Comparison of ENCODE assay signal across 8 cellular contexts in the genomic region with DNA sequence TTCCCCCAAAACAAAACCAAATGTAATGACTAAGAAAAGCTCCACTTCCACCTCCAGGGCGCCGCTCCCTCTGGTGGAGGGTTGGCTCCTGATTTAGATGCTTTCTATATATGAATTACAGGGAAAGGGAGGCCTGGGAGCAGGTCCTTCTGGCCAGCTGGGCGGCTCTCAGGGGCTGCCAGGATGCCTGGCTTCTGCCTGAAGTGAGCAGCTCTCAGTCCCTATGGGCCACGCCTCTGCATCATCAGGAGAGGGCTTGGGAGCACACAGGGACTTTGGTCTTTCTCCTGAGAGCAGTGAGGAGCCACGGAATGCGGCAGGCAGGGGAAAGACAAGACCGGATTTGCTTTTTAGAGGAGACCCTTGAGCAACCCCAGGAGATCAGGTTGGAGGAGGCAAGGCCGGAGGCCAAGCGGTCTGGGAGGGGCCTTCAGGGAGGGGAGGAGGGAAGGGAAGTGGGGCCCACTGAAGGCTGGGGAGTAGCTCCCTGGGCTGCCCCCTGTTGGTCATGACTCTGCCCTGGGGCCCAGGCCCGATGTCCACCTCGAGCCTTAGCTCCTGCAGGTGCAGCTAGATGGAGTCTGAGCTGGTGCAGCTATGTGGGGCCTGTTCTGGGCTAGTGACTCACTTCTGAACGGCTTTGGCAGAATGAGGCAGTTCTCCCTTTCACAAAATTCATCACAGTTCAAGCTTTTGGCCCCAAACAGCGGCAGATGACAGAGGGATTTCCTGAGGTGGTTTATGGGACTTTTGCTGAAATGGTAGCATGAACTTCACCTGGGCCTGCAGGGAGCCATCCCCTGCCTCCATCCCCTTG. TPM values are rescaled to one million over a fixed set of nuclear protein-coding genes. Genes with fewer than 3 reads are reported as not detected.
DNase-seq lines count a peak whose midpoint lies in the region; ATAC-seq, FAIRE-seq and TF ChIP-seq lines count a peak whose summit lies in the region.

No MANE protein-coding gene starts in this region.

- dilution Hi-C loops in mammary epithelial cell (cut with HindIII; ENCODE audit: low sequenced_read_pairs): loop anchor here (5.0 kb wide), 1 partner anchor 36 kb away; no protein-coding TSS in a partner anchor

- peak overlapping the region; percentile 52 for H3K4me3 Mint-ChIP-seq in stimulated activated memory B cell treated with anti-CD40 and anti-IgM and Interleukin-4, amounts not matched to agents 10 μg/mL and 1 μg/mL and 100 μg/mL, for 72 hours

- FAIRE-seq in A549 (lab: Jason Lieb, UNC): no peak

- peaks cover 2% of the 10 kb centered on the region for H3K9me3 Mint-ChIP-seq in stimulated activated memory B cell treated with anti-CD40 and anti-IgM and Interleukin-4, amounts not matched to agents 10 μg/mL and 1 μg/mL and 100 μg/mL, for 72 hours

- peak in 1 of 2 experiments; percentile 31 for DNase-seq in A549 (ENCODE audit: low read depth in 1 of 2, low spot score in 1 of 2)
- DNase-seq in mammary epithelial cell: peak; percentile 25
- DNase-seq in NCI-H146 (lab: John Stamatoyannopoulos, UW): no peak

- H3K36me3 Mint-ChIP-seq in stimulated activated memory B cell treated with anti-CD40 and anti-IgM and Interleukin-4, amounts not matched to agents 10 μg/mL and 1 μg/mL and 100 μg/mL, for 72 hours: peaks cover 8% of the 10 kb centered on the region

- H3K9ac ChIP-seq in mammary epithelial cell (ENCODE audit: insufficient read depth, low read length): no peak overlapping the region

- peak in 1 of 2 experiments; percentile 36; a peak in 2 of 5 replicates for TF ChIP-seq RAD21 in A549 (conservative IDR thresholded peaks at IDR 0.05 in 1 of 2, IDR thresholded peaks at IDR 0.05 in 1 of 2)

- no peak overlapping the region for H3K4me3 ChIP-seq in A549
- no peak overlapping the region for H3K4me3 ChIP-seq in mammary epithelial cell (replicated peaks in 1 of 3; ENCODE audit: insufficient read depth in 1 of 3, low read depth in 2 of 3, low read length in 3 of 3)

- TF ChIP-seq CTCF in A549 (IDR thresholded peaks at IDR 0.05) (peak; percentile 13; the same call in 2 of the 3 replicates), mammary epithelial cell (conservative IDR thresholded peaks at IDR 0.05 in 1 of 2, IDR thresholded peaks at IDR 0.05 in 1 of 2; ENCODE audit: extremely low read depth in 1 of 2, insufficient read depth in 1 of 2, low read depth in 1 of 2, low read length in 2 of 2) (peak; percentile 24 to 40)

- H3K4me2 ChIP-seq in A549 (no peak overlapping the region), mammary epithelial cell (ENCODE audit: insufficient read depth, low read depth, low read length) (no peak overlapping the region)

- BruUV-seq in mammary epithelial cell (replicated peaks; lab: Mats Ljungman, UMichigan): no TSS peak

- in situ Hi-C loops in mammary epithelial cell (cut with MboI; ENCODE audit: low sequenced_read_pairs in 2 of 2): loop anchor here in 1 of 2 donors (25.0 kb wide), 1 partner anchor 624 kb away; no protein-coding TSS in a partner anchor

- peak overlapping the region in 1 of 2 experiments; percentile 23; a peak in 1 of 6 replicates for H3K27ac ChIP-seq in A549
- no peak overlapping the region for H3K27ac ChIP-seq in mammary epithelial cell (ENCODE audit: insufficient read depth, low read depth, low read length)

- CTCF ChIA-PET in A549 (lab: Yijun Ruan, JAX): interaction anchor here (0.7 to 4.0 kb wide), 17 partner anchors 7 to 538 kb away, joined by 3 to 18 read pairs (median 5); no protein-coding TSS in a partner anchor
- CTCF ChIA-PET in mammary epithelial cell (lab: Charles Lee; ENCODE audit: low non-redundant PET): interaction anchor here (0.5 kb wide), 1 partner anchor 384 kb away, joined by 4 read pairs; no protein-coding TSS in a partner anchor

- intact Hi-C loops in mammary epithelial cell (cut with micrococcal nuclease): loop anchor here (10.0 kb wide), 2 partner anchors 184 to 386 kb away; partner anchors contain the start of gene TOMM5

- H3K4me1 ChIP-seq in A549 (peaks cover 12% of the 10 kb centered on the region), mammary epithelial cell (ENCODE audit: insufficient read depth, low read length) (peaks cover 43% of the 10 kb centered on the region)

- H3K36me3 ChIP-seq in mammary epithelial cell (ENCODE audit: insufficient read depth, low read length): no peaks in the 10 kb centered on the region

- H3K79me2 ChIP-seq in mammary epithelial cell (ENCODE audit: insufficient read depth, low read length): no peaks in the 10 kb centered on the region

- H3K27me3 ChIP-seq in mammary epithelial cell (ENCODE audit: insufficient read depth, low read length): no peaks in the 10 kb centered on the region

- H3K4me1 Mint-ChIP-seq in stimulated activated memory B cell treated with anti-CD40 and anti-IgM and Interleukin-4, amounts not matched to agents 10 μg/mL and 1 μg/mL and 100 μg/mL, for 72 hours: peaks cover 79% of the 10 kb centered on the region

- peak; percentile 27 to 58; a peak in 4 of 6 replicates for ATAC-seq in A549
- ATAC-seq in GM18502 (IDR thresholded peaks at IDR 0.05; ENCODE audit: poor library complexity, unreplicated experiment): peak; percentile 23
- peak; percentile 19 for ATAC-seq in HG03354 (IDR thresholded peaks at IDR 0.05; ENCODE audit: poor library complexity, severe bottlenecking, unreplicated experiment)
- peak; percentile 49 for ATAC-seq in stimulated activated memory B cell treated with anti-CD40 and anti-IgM and Interleukin-4, amounts not matched to agents 10 μg/mL and 1 μg/mL and 100 μg/mL, for 72 hours
- ATAC-seq in HG02970 (IDR thresholded peaks at IDR 0.05; ENCODE audit: low FRiP score, unreplicated experiment): no peak
- ATAC-seq in HG03460 (IDR thresholded peaks at IDR 0.05; ENCODE audit: unreplicated experiment): no peak

- no peak overlapping the region for H2AFZ ChIP-seq in mammary epithelial cell (ENCODE audit: low read depth, low read length)

- no peak for TF ChIP-seq EP300 in A549 (IDR thresholded peaks at IDR 0.05)

- no peaks in the 10 kb centered on the region for H3K9me3 ChIP-seq in A549
- no peaks in the 10 kb centered on the region for H3K9me3 ChIP-seq in mammary epithelial cell (replicated peaks; ENCODE audit: insufficient read depth, low read length)

- POLR2A ChIA-PET in A549 (lab: Yijun Ruan, JAX): no interaction called here

- no peaks in the 10 kb centered on the region for H4K20me1 ChIP-seq in mammary epithelial cell (ENCODE audit: insufficient read depth, low read length)

- H3K27ac Mint-ChIP-seq in stimulated activated memory B cell treated with anti-CD40 and anti-IgM and Interleukin-4, amounts not matched to agents 10 μg/mL and 1 μg/mL and 100 μg/mL, for 72 hours: peak overlapping the region; percentile 93

- no peak for TF ChIP-seq POLR2A in A549 (IDR thresholded peaks at IDR 0.05; ENCODE audit: low read length)

- 71% methylated on average over 12 of the region's 13 CpGs for WGBS in A549 (ENCODE audit: missing lambda C conversion rate)
- 90% methylated on average over 12 of the region's 13 CpGs for WGBS in mammary epithelial cell (ENCODE audit: low coverage, missing lambda C conversion rate)

- peaks cover 8% of the 10 kb centered on the region for H3K27me3 Mint-ChIP-seq in stimulated activated memory B cell treated with anti-CD40 and anti-IgM and Interleukin-4, amounts not matched to agents 10 μg/mL and 1 μg/mL and 100 μg/mL, for 72 hours

TF ChIP-seq in A549, 52 proteins besides CTCF, POLR2A, EP300 and RAD21:
- TF ChIP-seq SMC3 (IDR thresholded peaks at IDR 0.05) (peak; percentile 26; the same call in 1 of the 3 replicates), USF2 (IDR thresholded peaks at IDR 0.05) (no peak)

RNA-seq across cellular contexts. Expression of gene GRHPR, which starts 11.3 kb away (rescaled TPM):
- 111 and 132 TPM in 2 replicates for polyA plus RNA-seq in A549 (2011; rRNA removed)
- polyA plus RNA-seq in A549 (2012; cell fraction: cytosol; rRNA removed): 257 and 266 TPM in 2 replicates
- polyA plus RNA-seq in A549 (2012; cell fraction: nucleus; rRNA removed): 262 and 287 TPM in 2 replicates
- 144 to 159 TPM (median 146 TPM) in 3 replicates for polyA plus RNA-seq in A549 (2017; fragmentation: RNase III; extraction: RNeasy Plus Mini Kit Qiagen cat#74134 plus additional on column Dnase treatment)
- 139 and 145 TPM in 2 replicates for polyA minus RNA-seq in A549 (2011; rRNA and poly(A)+ RNA removed)
- total RNA-seq in mammary epithelial cell: 100 to 1,000 TPM in 1 of 2 donors, 10 to 100 TPM in 1; 87.0 to 163 TPM
- 175 TPM for polyA plus RNA-seq in mammary epithelial cell
- 109 TPM for polyA minus RNA-seq in mammary epithelial cell

RNA-seq across cellular contexts. Expression of gene ZBTB5, which starts 54.1 kb away (rescaled TPM):
- polyA plus RNA-seq in A549 (2011; rRNA removed): 18.1 and 19.8 TPM in 2 replicates
- 6.7 and 8.8 TPM in 2 replicates for polyA plus RNA-seq in A549 (2012; cell fraction: cytosol; rRNA removed)
- polyA plus RNA-seq in A549 (2012; cell fraction: nucleus; rRNA removed): 12.0 and 15.5 TPM in 2 replicates
- 10.7 to 12.4 TPM (median 11.7 TPM) in 3 replicates for polyA plus RNA-seq in A549 (2017; fragmentation: RNase III; extraction: RNeasy Plus Mini Kit Qiagen cat#74134 plus additional on column Dnase treatment)
- 26.7 and 29.1 TPM in 2 replicates for polyA minus RNA-seq in A549 (2011; rRNA and poly(A)+ RNA removed)
- 10 to 100 TPM in 1 of 2 donors, 1 to 10 TPM in 1; 7.6 to 20.5 TPM for total RNA-seq in mammary epithelial cell
- 8.2 TPM for polyA plus RNA-seq in mammary epithelial cell
- polyA minus RNA-seq in mammary epithelial cell: 5.8 TPM

Comparison
In these comparisons a context has a peak if more than half of its experiments do, and no peak if none do; other contexts are left out.
1. ATAC-seq: peak in A549 (2 of 2), GM18502 (single experiment), HG03354 (single experiment) and stimulated activated memory B cell treated with anti-CD40 and anti-IgM and Interleukin-4, amounts not matched to agents 10 μg/mL and 1 μg/mL and 100 μg/mL, for 72 hours (single experiment); none in HG02970 (single experiment) and HG03460 (single experiment).